In the genomic region with DNA sequence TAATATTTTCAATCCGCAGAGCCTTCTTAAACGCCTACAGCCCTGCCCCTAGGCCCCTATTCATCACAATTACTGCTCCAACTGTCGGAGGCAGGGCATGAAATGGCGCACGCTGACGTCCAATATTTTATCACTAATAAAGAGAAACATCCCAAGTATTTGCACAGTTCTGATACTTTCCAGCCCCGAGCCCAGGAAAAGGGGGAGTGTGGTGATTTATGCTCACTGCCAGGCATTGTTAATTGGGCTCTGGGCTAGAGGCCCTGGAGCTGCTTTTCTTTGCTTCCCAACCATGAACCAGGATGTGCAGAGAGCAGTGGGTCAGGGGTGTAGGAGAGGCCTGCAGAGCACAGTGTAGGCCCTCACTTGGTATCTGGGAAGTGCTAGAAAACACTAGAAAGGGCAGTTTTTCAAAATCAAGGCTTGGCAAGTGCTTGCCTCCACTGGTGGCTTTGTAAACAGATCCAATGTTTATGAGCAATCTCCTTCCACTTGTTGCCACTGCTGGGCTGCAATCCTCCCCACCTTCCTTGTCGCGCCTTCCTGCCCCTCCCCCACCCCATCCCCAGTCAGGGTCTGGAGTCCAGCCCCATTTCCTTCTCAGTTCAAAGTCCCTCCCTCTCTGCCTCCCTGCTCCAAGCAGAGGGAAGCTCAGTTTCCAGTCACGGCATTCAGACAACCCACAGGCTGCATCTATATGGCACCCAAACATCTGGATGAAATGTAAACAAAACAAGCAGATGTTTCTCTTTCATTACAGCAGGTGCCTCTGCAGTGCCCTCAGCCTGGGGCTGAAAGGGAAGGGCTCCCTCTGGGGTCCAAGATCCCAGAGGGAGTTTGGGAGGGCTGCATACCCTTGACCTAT, we compare ENCODE assay signal across 10 cellular contexts.
DNase-seq lines count a peak whose midpoint lies in the region; ATAC-seq and TF ChIP-seq lines count a peak whose summit lies in the region.
"Had no signal": no experiment of that assay in that cellular context is flagged by ENCODE, and none has a peak within 500 bp of the region (broad histone marks: within the 10 kb centered on the region; RNA-seq: fewer than 3 reads in every experiment).

No MANE protein-coding gene starts in this region.

- peak overlapping the region; percentile 36 for H3K27ac Mint-ChIP-seq in Caco-2 (ENCODE audit: unreplicated experiment)
- H3K27ac Mint-ChIP-seq: CD8-positive, alpha-beta T cell had no signal

- H3K4me3 Mint-ChIP-seq in Caco-2 (ENCODE audit: unreplicated experiment): no peak overlapping the region
- H3K4me3 Mint-ChIP-seq: CD8-positive, alpha-beta T cell had no signal

- H3K27me3 ChIP-seq in Caco-2 (replicated peaks; ENCODE audit: control insufficient read depth, insufficient read depth, low read length) (no peaks in the 10 kb centered on the region), neuron (ENCODE audit: insufficient read depth, low read length) (no peaks in the 10 kb centered on the region)

- peaks cover 44% of the 10 kb centered on the region for H3K4me1 ChIP-seq in Caco-2
- peaks cover 19% of the 10 kb centered on the region for H3K4me1 ChIP-seq in neuron (ENCODE audit: insufficient read depth, low read length)

- peak overlapping the region; percentile 4 for H2AFZ ChIP-seq in neuron (ENCODE audit: low read depth, low read length)

- POLR2A ChIA-PET in Caco-2 (lab: Charles Lee): interaction anchor here (0.6 to 0.7 kb wide), 2 partner anchors 96 to 396 kb away, joined by 7 read pairs; no protein-coding TSS in a partner anchor

- DNase-seq in Caco-2: peak; percentile 73 to 91
- DNase-seq in NCI-H510A treated with DMSO at 0.1 percent for 48 hours (lab: John Stamatoyannopoulos, UW): peak; percentile 44
- peak; percentile 68 for DNase-seq in fibroblast of gingiva (ENCODE audit: low read depth)
- DNase-seq in superior temporal gyrus (ENCODE audit: extremely low spot score): no peak
- no peak for DNase-seq in AG08396 (ENCODE audit: low spot score)
- no peak for DNase-seq in Kasumi-1 (lab: John Stamatoyannopoulos, UW)
- DNase-seq: CD8-positive, alpha-beta T cell had no signal

- H3K9me3 ChIP-seq in Caco-2: no peaks in the 10 kb centered on the region
- no peaks in the 10 kb centered on the region for H3K9me3 ChIP-seq in neuron (ENCODE audit: low read length)

- no peaks in the 10 kb centered on the region for H3K9me3 Mint-ChIP-seq in Caco-2 (ENCODE audit: unreplicated experiment)
- H3K9me3 Mint-ChIP-seq: CD8-positive, alpha-beta T cell had no signal

- H3K4me1 Mint-ChIP-seq in Caco-2 (ENCODE audit: low read depth, unreplicated experiment): peaks cover 47% of the 10 kb centered on the region

- H3K36me3 Mint-ChIP-seq in Caco-2 (ENCODE audit: insufficient read depth, unreplicated experiment): no peaks in the 10 kb centered on the region
- H3K36me3 Mint-ChIP-seq: CD8-positive, alpha-beta T cell had no signal

- BruUV-seq in Caco-2 (replicated peaks; lab: Mats Ljungman, UMichigan): no TSS peak

- no peak for ATAC-seq in activated CD4-positive, CD25-positive, alpha-beta regulatory T cell treated with anti-CD3 and anti-CD28 coated beads, Interleukin-2, amount 50 U/mL, for 24 hours
- ATAC-seq: CD8-positive, alpha-beta T cell; HCT116 had no signal

- intact Hi-C loops in Caco-2 (cut with micrococcal nuclease; ENCODE audit: unreplicated experiment): loop anchor here (2.0 kb wide), 2 partner anchors 13 to 21 kb away; no protein-coding TSS in a partner anchor

- H3K27me3 Mint-ChIP-seq in Caco-2 (ENCODE audit: insufficient read depth, unreplicated experiment): no peaks in the 10 kb centered on the region

- H3K4me3 ChIP-seq in Caco-2 (ENCODE audit: low read depth, low read length) (no peak overlapping the region), neuron (ENCODE audit: low read length) (no peak overlapping the region)

- no peaks in the 10 kb centered on the region for H3K36me3 ChIP-seq in Caco-2 (ENCODE audit: control insufficient read depth, insufficient read depth, low read length)
- H3K36me3 ChIP-seq in neuron (ENCODE audit: insufficient read depth, low read length): no peaks in the 10 kb centered on the region

- CTCF ChIA-PET in Caco-2 (lab: Charles Lee): interaction anchor here (0.6 to 0.9 kb wide), 4 partner anchors 26 to 965 kb away, joined by 3 to 7 read pairs (median 5); no protein-coding TSS in a partner anchor

- peak in 1 of 2 experiments; percentile 4 for TF ChIP-seq CTCF in Caco-2 (IDR thresholded peaks at IDR 0.05; ENCODE audit: insufficient read depth in 1 of 2, low read depth in 1 of 2, low read length in 1 of 2, severe bottlenecking in 1 of 2, unreplicated experiment in 1 of 2)

Comparison
In these comparisons a context has a peak if more than half of its experiments do, and no peak if none do; other contexts are left out.
1. DNase-seq: peak in Caco-2 (2 of 2), NCI-H510A treated with DMSO at 0.1 percent for 48 hours (single experiment) and fibroblast of gingiva (single experiment); none in superior temporal gyrus (single experiment), AG08396 (single experiment) and Kasumi-1 (0 of 2).